Comparison of ENCODE assay signal across 25 cellular contexts in genomic region chr11:121561716-121562115, GRCh38.
"Had no signal": no experiment of that assay in that cellular context is flagged by ENCODE, and none has a peak within 500 bp of the region (broad histone marks: within the 10 kb centered on the region; RNA-seq: fewer than 3 reads in every experiment).

No MANE protein-coding gene starts in this region.

- H3K4me3 Mint-ChIP-seq: activated B cell treated with CpG ODN at 0.5 μM for 24 hours; activated CD4-positive, alpha-beta T cell treated with anti-CD3 and anti-CD28 coated beads for 36 hours; activated naive CD4-positive, alpha-beta T cell treated with anti-CD3 and anti-CD28 coated beads, Interleukin-2, amount 10 ng/mL, durations not matched to agents 7 days and 5 days; memory B cell; neural crest cell; stimulated activated memory B cell treated with anti-CD40 and anti-IgM and Interleukin-4, amounts not matched to agents 10 μg/mL and 1 μg/mL and 100 μg/mL, for 72 hours; T-cell; T-helper 2 cell treated with Interferon-gamma antibody and Interleukin-4, amounts not matched to agents 5 μg/mL and 100 μg/mL, for 36 hours had no signal

- H3K27me3 Mint-ChIP-seq: activated B cell treated with CpG ODN at 0.5 μM for 24 hours; activated CD4-positive, alpha-beta T cell treated with anti-CD3 and anti-CD28 coated beads for 36 hours; activated naive CD4-positive, alpha-beta T cell treated with anti-CD3 and anti-CD28 coated beads, Interleukin-2, amount 10 ng/mL, durations not matched to agents 7 days and 5 days; T-cell had no signal

- DNase-seq: activated B cell treated with CpG ODN at 0.5 μM for 24 hours; activated CD4-positive, alpha-beta T cell treated with anti-CD3 and anti-CD28 coated beads, Interleukin-2, amount 50 U/mL, for 4 hours; activated CD8-positive, alpha-beta memory T cell treated with anti-CD3 and anti-CD28 coated beads for 24 hours; activated effector memory CD4-positive, alpha-beta T cell treated with Interleukin-2 at 50 U/mL for 16 hours; activated naive CD4-positive, alpha-beta T cell treated with anti-CD3 and anti-CD28 coated beads, Interleukin-2, amount 10 ng/mL, durations not matched to agents 7 days and 5 days; activated T-cell treated with anti-CD3 and anti-CD28 coated beads, Interleukin-2, amount 50 U/mL, for 48 hours; adrenal gland; brain microvascular endothelial cell; caudate nucleus; dermis blood vessel endothelial cell; effector memory CD4-positive, alpha-beta T cell; glutamatergic neuron; left ventricle myocardium superior; posterior cingulate gyrus; small intestine; stimulated activated CD4-positive, alpha-beta T cell treated with anti-CD3 and anti-CD28 coated beads, Interleukin-2, amount 100 ng/mL, for 24 hours; stomach; T-cell had no signal

- H3K27ac Mint-ChIP-seq: activated B cell treated with CpG ODN at 0.5 μM for 24 hours; activated CD4-positive, alpha-beta T cell treated with anti-CD3 and anti-CD28 coated beads for 36 hours; activated naive CD4-positive, alpha-beta T cell treated with anti-CD3 and anti-CD28 coated beads, Interleukin-2, amount 10 ng/mL, durations not matched to agents 7 days and 5 days; memory B cell; stimulated activated memory B cell treated with anti-CD40 and anti-IgM and Interleukin-4, amounts not matched to agents 10 μg/mL and 1 μg/mL and 100 μg/mL, for 72 hours; T-helper 2 cell treated with Interferon-gamma antibody and Interleukin-4, amounts not matched to agents 5 μg/mL and 100 μg/mL, for 36 hours had no signal

- H3K9me3 Mint-ChIP-seq: activated B cell treated with CpG ODN at 0.5 μM for 24 hours; activated naive CD4-positive, alpha-beta T cell treated with anti-CD3 and anti-CD28 coated beads, Interleukin-2, amount 10 ng/mL, durations not matched to agents 7 days and 5 days; memory B cell; neural crest cell; stimulated activated memory B cell treated with anti-CD40 and anti-IgM and Interleukin-4, amounts not matched to agents 10 μg/mL and 1 μg/mL and 100 μg/mL, for 72 hours; T-cell; T-helper 2 cell treated with Interferon-gamma antibody and Interleukin-4, amounts not matched to agents 5 μg/mL and 100 μg/mL, for 36 hours had no signal

- ATAC-seq: esophagus mucosa; left ventricle myocardium superior; sciatic nerve; stimulated activated memory B cell treated with anti-CD40 and anti-IgM and Interleukin-4, amounts not matched to agents 10 μg/mL and 1 μg/mL and 100 μg/mL, for 72 hours; T-cell had no signal
